In the genomic region with DNA sequence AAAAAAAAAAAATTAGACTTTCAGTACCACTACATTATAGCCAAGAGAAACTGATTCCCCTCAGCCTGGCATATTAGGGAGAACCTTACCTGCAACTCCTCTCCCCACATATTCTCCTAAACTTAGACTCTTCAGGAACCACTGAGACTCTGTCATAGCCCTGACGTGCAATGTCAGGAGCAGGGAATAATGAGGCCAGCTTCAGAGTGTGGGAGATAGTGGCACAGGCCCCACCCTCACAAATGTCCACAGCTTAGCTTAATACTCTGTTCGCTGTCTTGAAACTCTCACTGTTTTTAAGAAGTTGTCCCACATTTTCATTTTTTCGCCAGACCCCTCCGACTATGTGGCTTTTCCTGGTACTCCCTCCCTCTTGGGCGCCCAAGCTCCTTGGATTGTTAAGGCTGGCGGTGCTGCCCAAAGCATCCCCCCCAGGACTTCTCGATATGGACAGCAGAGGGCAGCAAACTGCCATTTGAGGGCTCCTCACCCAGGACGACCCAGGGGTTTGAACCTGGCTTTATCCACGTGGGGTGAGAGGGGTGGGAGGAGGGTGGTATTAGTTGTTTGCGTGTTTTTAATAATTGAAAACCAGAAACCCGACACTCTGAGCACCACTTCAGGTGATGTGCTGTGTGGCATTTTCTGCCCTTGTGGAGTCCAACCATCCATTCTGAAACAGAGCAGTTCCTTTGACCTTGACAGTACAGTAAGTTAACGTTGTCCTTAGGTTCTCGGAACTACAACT, we compare ENCODE assay signal across 8 cellular contexts. TPM values are rescaled to one million over a fixed set of nuclear protein-coding genes. Genes with fewer than 3 reads are reported as not detected.
DNase-seq lines count a peak whose midpoint lies in the region; ATAC-seq and TF ChIP-seq lines count a peak whose summit lies in the region.

No MANE protein-coding gene starts in this region.

- H3K4me3 ChIP-seq in DND-41 (ENCODE audit: low read depth in 1 of 2, low read length in 2 of 2): no peak overlapping the region
- no peak overlapping the region for H3K4me3 ChIP-seq in retinal pigment epithelial cell (ENCODE audit: low read length)

- H3K9ac ChIP-seq in DND-41 (ENCODE audit: low read depth, low read length): no peak overlapping the region

- peaks cover 14% of the 10 kb centered on the region for H3K27me3 ChIP-seq in DND-41 (ENCODE audit: insufficient read depth, low read length, poor library complexity)

- peak; percentile 87 for TF ChIP-seq CTCF in DND-41 (IDR thresholded peaks at IDR 0.05; ENCODE audit: borderline replicate concordance, extremely low read depth, low read length, poor library complexity, severe bottlenecking)
- TF ChIP-seq CTCF in retinal pigment epithelial cell (conservative IDR thresholded peaks at IDR 0.05; ENCODE audit: low read depth, low read length): peak; percentile 83

- no peaks in the 10 kb centered on the region for H4K20me1 ChIP-seq in DND-41 (ENCODE audit: insufficient read depth, low read length)

- no peak overlapping the region for H3K4me2 ChIP-seq in DND-41 (ENCODE audit: insufficient read depth, low read length)

- H3K27ac ChIP-seq in DND-41 (ENCODE audit: low read length): no peak overlapping the region

- DNase-seq in DND-41 (peak; percentile 69), Kasumi-1 (lab: John Stamatoyannopoulos, UW) (peak; percentile 44 to 52), SKM-1 (lab: John Stamatoyannopoulos, UW; ENCODE audit: unreplicated experiment) (peak; percentile 43), left cardiac atrium (peak; percentile 68), retinal pigment epithelial cell (ENCODE audit: low read depth) (no peak)
- DNase-seq in activated naive CD8-positive, alpha-beta T cell treated with anti-CD3 and anti-CD28 coated beads, Interleukin-2, amount 50 U/mL, for 16 hours (ENCODE audit: low read depth, low spot score): peak; percentile 2

- H2AFZ ChIP-seq in DND-41 (ENCODE audit: low read depth, low read length): no peak overlapping the region

- H3K36me3 ChIP-seq in DND-41 (ENCODE audit: insufficient read depth, low read length): no peaks in the 10 kb centered on the region

- intact Hi-C loops in left cardiac atrium (cut with DNase I): loop anchor here (5.0 to 10.0 kb wide), 4 partner anchors 191 to 632 kb away; no protein-coding TSS in a partner anchor

- no peaks in the 10 kb centered on the region for H3K4me1 ChIP-seq in DND-41 (ENCODE audit: insufficient read depth, low read length)

- H3K79me2 ChIP-seq in DND-41 (ENCODE audit: insufficient read depth, low read length): no peaks in the 10 kb centered on the region

- no peaks in the 10 kb centered on the region for H3K9me3 ChIP-seq in DND-41 (ENCODE audit: insufficient read depth, low read length, severe bottlenecking)

- ATAC-seq in DND-41 (ENCODE audit: insufficient read depth, low read depth) (peak; percentile 99), GM21576 (IDR thresholded peaks at IDR 0.05; ENCODE audit: unreplicated experiment) (peak; percentile 82), left cardiac atrium (peak; percentile 92 to 93), GM19397 (IDR thresholded peaks at IDR 0.05; ENCODE audit: unreplicated experiment) (no peak)

RNA-seq across cellular contexts. Expression of a gene that starts 45.2 kb away (rescaled TPM):
- total RNA-seq in left cardiac atrium: under 1 TPM; 0.15 to 0.63 TPM
